Comparison of ENCODE assay signal across 11 cellular contexts in the genomic region with DNA sequence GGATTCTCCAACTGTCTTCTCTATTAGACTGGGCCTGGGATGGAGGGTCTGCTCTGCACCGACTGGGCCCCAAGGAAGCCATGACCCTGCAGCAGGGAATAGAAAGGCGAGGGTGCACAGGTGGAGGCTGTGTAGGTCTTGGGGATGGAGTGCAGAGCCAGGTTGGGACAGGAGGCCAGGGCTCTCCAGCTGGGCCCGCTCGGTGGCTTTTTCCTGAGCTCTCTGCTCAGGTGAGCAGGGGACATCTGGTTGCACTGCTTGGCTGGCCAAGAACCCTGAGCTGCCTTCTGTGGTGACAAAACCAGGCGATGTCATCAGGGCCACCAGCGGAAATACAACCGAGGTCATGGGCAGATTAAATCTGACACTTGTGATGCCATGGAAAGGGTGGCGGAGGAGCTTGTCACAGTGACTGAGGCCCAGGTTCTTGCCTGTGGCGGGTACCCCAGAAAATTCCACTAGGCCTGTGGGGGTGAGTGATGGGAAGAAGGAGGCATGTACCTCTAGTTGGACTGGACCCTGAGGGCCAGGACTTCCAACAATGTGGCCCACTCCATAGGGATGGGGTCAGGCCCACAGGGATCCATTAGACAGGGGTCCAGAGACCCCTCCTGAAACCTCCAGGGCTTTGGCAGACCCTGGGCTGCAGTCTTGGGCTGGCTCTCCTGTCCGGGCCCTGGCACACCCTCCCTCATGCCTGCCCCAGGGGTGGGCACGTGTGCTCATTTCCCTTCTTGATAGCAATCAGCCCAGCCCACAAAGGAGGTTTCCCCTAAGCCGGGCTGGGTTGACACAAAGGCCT. TPM values are rescaled to one million over a fixed set of nuclear protein-coding genes. Genes with fewer than 3 reads are reported as not detected.
A peak's percentile ranks its signal among the peaks of the same experiment; 100 is the strongest.
DNase-seq lines count a peak whose midpoint lies in the region; ATAC-seq, FAIRE-seq and TF ChIP-seq lines count a peak whose summit lies in the region.
"Had no signal": no experiment of that assay in that cellular context is flagged by ENCODE, and none has a peak within 500 bp of the region (broad histone marks: within the 10 kb centered on the region; RNA-seq: fewer than 3 reads in every experiment).

No MANE protein-coding gene starts in this region.

- in situ Hi-C loops in HepG2 (cut with HindIII; ENCODE audit: extremely low pct_ligation_motif_present, low pct_unique_long_range_greater_than_20kb), result no loop called here

- H3K4me3 ChIP-seq in right lobe of liver (no peak overlapping the region), HepG2 (replicated peaks in 1 of 3; ENCODE audit: insufficient read depth in 1 of 3, low read depth in 2 of 3, low read length in 3 of 3) (no peak overlapping the region)
- H3K4me3 ChIP-seq: body of pancreas, heart right ventricle, SJSA1 had no signal

- no peaks in the 10 kb centered on the region for H3K36me3 ChIP-seq in right lobe of liver
- no peaks in the 10 kb centered on the region for H3K36me3 ChIP-seq in HepG2 (replicated peaks in 1 of 2; ENCODE audit: control insufficient read depth in 1 of 2, insufficient read depth in 2 of 2, low read length in 2 of 2)
- H3K36me3 ChIP-seq: heart right ventricle, SJSA1 had no signal

- H3K79me2 ChIP-seq in HepG2 (ENCODE audit: insufficient read depth, low read length), result no peaks in the 10 kb centered on the region

- DNase-seq in right lobe of liver (peak in 2 of 3 donors; percentile 34 to 45), HepG2 (ENCODE audit: low spot score) (no peak), hepatic stellate cell (ENCODE audit: low spot score) (peak; percentile 4), ureter (ENCODE audit: low spot score) (peak; percentile 44), NAMALWA (ENCODE audit: low spot score) (no peak)
- DNase-seq in activated T-cell treated with anti-CD3 and anti-CD28 coated beads, Interleukin-2, amount 50 U/mL, for 1 hour, result peak; percentile 52
- DNase-seq: heart right ventricle had no signal

- POLR2A ChIA-PET in HepG2 (lab: Yijun Ruan, JAX), result no interaction called here

- H3K4me2 ChIP-seq in HepG2 (ENCODE audit: low read depth, low read length), result no peak overlapping the region

- FAIRE-seq in HepG2 (lab: Jason Lieb, UNC), result no peak

- no peak for TF ChIP-seq EP300 in HepG2 (IDR thresholded peaks at IDR 0.05; ENCODE audit: low read depth in 2 of 2, low read length in 2 of 2)
- no peak for TF ChIP-seq EP300 in HepG2 (CRISPR knock-in tag; IDR thresholded peaks at IDR 0.05; ENCODE audit: borderline replicate concordance)

- TF ChIP-seq CTCF in right lobe of liver (IDR thresholded peaks at IDR 0.05) (no peak), HepG2 (CRISPR knock-in tag; IDR thresholded peaks at IDR 0.05) (no peak)

- H2AFZ ChIP-seq in HepG2 (ENCODE audit: low read length), result no peak overlapping the region

- no peak overlapping the region for H3K9ac ChIP-seq in HepG2 (ENCODE audit: insufficient read depth, low read depth, low read length)

- no peaks in the 10 kb centered on the region for H3K27me3 ChIP-seq in right lobe of liver
- H3K27me3 ChIP-seq in HepG2 (ENCODE audit: control insufficient read depth in 1 of 2, insufficient read depth in 2 of 2, low read length in 2 of 2), result peaks cover 3 to 25% of the 10 kb centered on the region in 2 experiments; a peak in 3 of 5 replicates
- H3K27me3 ChIP-seq: body of pancreas, heart right ventricle, SJSA1 had no signal

- no peak for TF ChIP-seq RAD21 in HepG2 (CRISPR knock-in tag; IDR thresholded peaks at IDR 0.05)

- CTCF ChIA-PET in HepG2 (lab: Yijun Ruan, JAX; ENCODE audit: low intra/inter-chr PET ratio, low total read pairs), result no interaction called here

- intact Hi-C loops in right lobe of liver (cut with DNase I), result no loop called here
- intact Hi-C loops in HepG2 (cut with micrococcal nuclease; ENCODE audit: unreplicated experiment), result no loop called here

- H3K9me3 ChIP-seq in right lobe of liver (no peaks in the 10 kb centered on the region), HepG2 (ENCODE audit: low read length) (no peaks in the 10 kb centered on the region)
- H3K9me3 ChIP-seq: body of pancreas, heart right ventricle, SJSA1 had no signal

- ATAC-seq in right lobe of liver (peak in 2 of 4 donors; percentile 17 to 21), HepG2 (no peak), HG02870 (IDR thresholded peaks at IDR 0.05; ENCODE audit: unreplicated experiment) (no peak), HG02678 (IDR thresholded peaks at IDR 0.05; ENCODE audit: unreplicated experiment) (no peak)
- ATAC-seq: body of pancreas had no signal

- H4K20me1 ChIP-seq in HepG2 (ENCODE audit: insufficient read depth, low read length), result no peaks in the 10 kb centered on the region

- no peaks in the 10 kb centered on the region for H3K4me1 ChIP-seq in right lobe of liver
- H3K4me1 ChIP-seq in HepG2 (ENCODE audit: insufficient read depth, low read length), result no peaks in the 10 kb centered on the region
- H3K4me1 ChIP-seq: body of pancreas, heart right ventricle, SJSA1 had no signal

- H3K27ac ChIP-seq in right lobe of liver (no peak overlapping the region), HepG2 (ENCODE audit: extremely low read length, insufficient read depth, low read length) (no peak overlapping the region)
- H3K27ac ChIP-seq: body of pancreas, heart right ventricle, SJSA1 had no signal

- no TSS peak for BruUV-seq in HepG2 (replicated peaks; lab: Mats Ljungman, UMichigan)

- 81% methylated on average over 4 of the region's 12 CpGs for WGBS in right lobe of liver (ENCODE audit: insufficient coverage, low coverage, low lambda C conversion rate, missing lambda C conversion rate)
- 36% methylated on average over 8 of the region's 12 CpGs for WGBS in HepG2 (ENCODE audit: low lambda C conversion rate)

- no peak for TF ChIP-seq POLR2A in right lobe of liver (IDR thresholded peaks at IDR 0.05)
- no peak for TF ChIP-seq POLR2A in HepG2 (IDR thresholded peaks at IDR 0.05; ENCODE audit: insufficient read depth in 1 of 2, low read depth in 2 of 2, low read length in 2 of 2)

RNA-seq across cellular contexts. Expression of gene IL3, which starts 4.4 kb away (rescaled TPM):
- total RNA-seq in right lobe of liver (not detected), HepG2 (2016; rRNA removed; fragmentation: Illumina TruSeq; extraction: Trizol) (not detected in 2 replicates), ureter (not detected)
- not detected in 2 replicates for total RNA-seq in HepG2 (2016; cell fraction: cytosol; rRNA removed; fragmentation: Illumina TruSeq; extraction: Trizol; ENCODE audit: low read depth)
- not detected in 2 replicates for total RNA-seq in HepG2 (2016; cell fraction: insoluble cytoplasmic fraction; rRNA removed; fragmentation: Illumina TruSeq; extraction: Trizol)
- total RNA-seq in HepG2 (2016; cell fraction: membrane; rRNA removed; fragmentation: Illumina TruSeq; extraction: Trizol), result not detected in 2 replicates
- total RNA-seq in HepG2 (2016; cell fraction: nucleus; rRNA removed; fragmentation: Illumina TruSeq; extraction: Trizol), result not detected in 2 replicates
- not detected in 2 replicates for polyA plus RNA-seq in HepG2 (2011; rRNA removed)
- polyA plus RNA-seq in HepG2 (2011; cell fraction: cytosol; rRNA removed), result not detected in 2 replicates
- not detected in 2 replicates for polyA plus RNA-seq in HepG2 (2011; cell fraction: nucleus; rRNA removed)
- not detected in 2 replicates for polyA plus RNA-seq in HepG2 (2012)
- polyA plus RNA-seq in HepG2 (2016; cell fraction: cytosol; fragmentation: Illumina TruSeq; extraction: Trizol; ENCODE audit: low read depth), result not detected in 2 replicates
- not detected in 2 replicates for polyA plus RNA-seq in HepG2 (2016; cell fraction: insoluble cytoplasmic fraction; fragmentation: Illumina TruSeq; extraction: Trizol; ENCODE audit: low read depth)
- polyA plus RNA-seq in HepG2 (2016; cell fraction: membrane; fragmentation: Illumina TruSeq; extraction: Trizol; ENCODE audit: low read depth), result not detected in 2 replicates
- polyA plus RNA-seq in HepG2 (2016; cell fraction: nucleus; fragmentation: Illumina TruSeq; extraction: Trizol; ENCODE audit: insufficient read depth, low read depth), result not detected in 2 replicates
- not detected in 2 replicates for polyA minus RNA-seq in HepG2 (2011; rRNA and poly(A)+ RNA removed; ENCODE audit: low replicate concordance)
- not detected in 2 replicates for polyA minus RNA-seq in HepG2 (2011; cell fraction: cytosol; rRNA and poly(A)+ RNA removed)
- polyA minus RNA-seq in HepG2 (2011; cell fraction: nucleus; rRNA and poly(A)+ RNA removed), result not detected in 2 replicates
- total RNA-seq: body of pancreas, heart right ventricle, SJSA1 had no signal
- polyA plus RNA-seq: heart right ventricle had no signal

RNA-seq across cellular contexts. Expression of gene CSF2, which starts 17.6 kb away (rescaled TPM):
- not detected for total RNA-seq in right lobe of liver
- not detected in 2 replicates for total RNA-seq in HepG2 (2016; rRNA removed; fragmentation: Illumina TruSeq; extraction: Trizol)
- total RNA-seq in HepG2 (2016; cell fraction: cytosol; rRNA removed; fragmentation: Illumina TruSeq; extraction: Trizol; ENCODE audit: low read depth), result not detected in 2 replicates
- total RNA-seq in HepG2 (2016; cell fraction: insoluble cytoplasmic fraction; rRNA removed; fragmentation: Illumina TruSeq; extraction: Trizol), result not detected in 2 replicates
- not detected in 2 replicates for total RNA-seq in HepG2 (2016; cell fraction: membrane; rRNA removed; fragmentation: Illumina TruSeq; extraction: Trizol)
- total RNA-seq in HepG2 (2016; cell fraction: nucleus; rRNA removed; fragmentation: Illumina TruSeq; extraction: Trizol), result not detected in 2 replicates
- not detected in 2 replicates for polyA plus RNA-seq in HepG2 (2011; rRNA removed)
- polyA plus RNA-seq in HepG2 (2011; cell fraction: cytosol; rRNA removed), result not detected in 2 replicates
- polyA plus RNA-seq in HepG2 (2011; cell fraction: nucleus; rRNA removed), result not detected in 2 replicates
- polyA plus RNA-seq in HepG2 (2012), result not detected in 2 replicates
- not detected in 2 replicates for polyA plus RNA-seq in HepG2 (2016; cell fraction: cytosol; fragmentation: Illumina TruSeq; extraction: Trizol; ENCODE audit: low read depth)
- polyA plus RNA-seq in HepG2 (2016; cell fraction: insoluble cytoplasmic fraction; fragmentation: Illumina TruSeq; extraction: Trizol; ENCODE audit: low read depth), result not detected in 2 replicates
- not detected in 2 replicates for polyA plus RNA-seq in HepG2 (2016; cell fraction: membrane; fragmentation: Illumina TruSeq; extraction: Trizol; ENCODE audit: low read depth)
- polyA plus RNA-seq in HepG2 (2016; cell fraction: nucleus; fragmentation: Illumina TruSeq; extraction: Trizol; ENCODE audit: insufficient read depth, low read depth), result not detected in 2 replicates
- polyA minus RNA-seq in HepG2 (2011; rRNA and poly(A)+ RNA removed; ENCODE audit: low replicate concordance), result not detected in 2 replicates
- not detected in 2 replicates for polyA minus RNA-seq in HepG2 (2011; cell fraction: cytosol; rRNA and poly(A)+ RNA removed)
- polyA minus RNA-seq in HepG2 (2011; cell fraction: nucleus; rRNA and poly(A)+ RNA removed), result not detected in 2 replicates
- not detected for total RNA-seq in ureter
- total RNA-seq: body of pancreas, heart right ventricle had no signal
- polyA plus RNA-seq: heart right ventricle had no signal

RNA-seq across cellular contexts. Expression of gene ACSL6, which starts 44.6 kb away (rescaled TPM):
- total RNA-seq in right lobe of liver (1 to 10 TPM; 1.3 to 6.0 (median 4.6) TPM), HepG2 (2016; rRNA removed; fragmentation: Illumina TruSeq; extraction: Trizol) (2.5 and 3.7 TPM in 2 replicates), ureter (0.81 TPM)
- total RNA-seq in HepG2 (2016; cell fraction: cytosol; rRNA removed; fragmentation: Illumina TruSeq; extraction: Trizol; ENCODE audit: low read depth), result 0.40 and 0.71 TPM in 2 replicates
- total RNA-seq in HepG2 (2016; cell fraction: insoluble cytoplasmic fraction; rRNA removed; fragmentation: Illumina TruSeq; extraction: Trizol), result 2.5 and 3.7 TPM in 2 replicates
- total RNA-seq in HepG2 (2016; cell fraction: membrane; rRNA removed; fragmentation: Illumina TruSeq; extraction: Trizol), result 1.2 and 1.4 TPM in 2 replicates
- total RNA-seq in HepG2 (2016; cell fraction: nucleus; rRNA removed; fragmentation: Illumina TruSeq; extraction: Trizol), result 7.7 and 9.1 TPM in 2 replicates
- 3.8 and 8.3 TPM in 2 replicates for polyA plus RNA-seq in HepG2 (2011; rRNA removed)
- 1.2 and 1.9 TPM in 2 replicates for polyA plus RNA-seq in HepG2 (2011; cell fraction: cytosol; rRNA removed)
- polyA plus RNA-seq in HepG2 (2011; cell fraction: nucleus; rRNA removed), result 34.1 and 36.0 TPM in 2 replicates
- 2.4 and 4.2 TPM in 2 replicates for polyA plus RNA-seq in HepG2 (2012)
- polyA plus RNA-seq in HepG2 (2016; cell fraction: cytosol; fragmentation: Illumina TruSeq; extraction: Trizol; ENCODE audit: low read depth), result 0.34 and 0.45 TPM in 2 replicates
- 1.7 and 2.1 TPM in 2 replicates for polyA plus RNA-seq in HepG2 (2016; cell fraction: insoluble cytoplasmic fraction; fragmentation: Illumina TruSeq; extraction: Trizol; ENCODE audit: low read depth)
- 0.49 and 0.72 TPM in 2 replicates for polyA plus RNA-seq in HepG2 (2016; cell fraction: membrane; fragmentation: Illumina TruSeq; extraction: Trizol; ENCODE audit: low read depth)
- polyA plus RNA-seq in HepG2 (2016; cell fraction: nucleus; fragmentation: Illumina TruSeq; extraction: Trizol; ENCODE audit: insufficient read depth, low read depth), result 7.7 and 7.8 TPM in 2 replicates
- 0.35 and 13.5 TPM in 2 replicates for polyA minus RNA-seq in HepG2 (2011; rRNA and poly(A)+ RNA removed; ENCODE audit: low replicate concordance)
- 0.88 and 2.8 TPM in 2 replicates for polyA minus RNA-seq in HepG2 (2011; cell fraction: cytosol; rRNA and poly(A)+ RNA removed)
- polyA minus RNA-seq in HepG2 (2011; cell fraction: nucleus; rRNA and poly(A)+ RNA removed), result 11.3 and 17.3 TPM in 2 replicates

Comparison
In these comparisons a context has a peak if more than half of its experiments do, and no peak if none do; other contexts are left out.
1. DNase-seq: peak in right lobe of liver (2 of 3), activated T-cell treated with anti-CD3 and anti-CD28 coated beads, Interleukin-2, amount 50 U/mL, for 1 hour (single experiment), hepatic stellate cell (single experiment) and ureter (single experiment); none in HepG2 (single experiment) and NAMALWA (single experiment).